In the genomic region with DNA sequence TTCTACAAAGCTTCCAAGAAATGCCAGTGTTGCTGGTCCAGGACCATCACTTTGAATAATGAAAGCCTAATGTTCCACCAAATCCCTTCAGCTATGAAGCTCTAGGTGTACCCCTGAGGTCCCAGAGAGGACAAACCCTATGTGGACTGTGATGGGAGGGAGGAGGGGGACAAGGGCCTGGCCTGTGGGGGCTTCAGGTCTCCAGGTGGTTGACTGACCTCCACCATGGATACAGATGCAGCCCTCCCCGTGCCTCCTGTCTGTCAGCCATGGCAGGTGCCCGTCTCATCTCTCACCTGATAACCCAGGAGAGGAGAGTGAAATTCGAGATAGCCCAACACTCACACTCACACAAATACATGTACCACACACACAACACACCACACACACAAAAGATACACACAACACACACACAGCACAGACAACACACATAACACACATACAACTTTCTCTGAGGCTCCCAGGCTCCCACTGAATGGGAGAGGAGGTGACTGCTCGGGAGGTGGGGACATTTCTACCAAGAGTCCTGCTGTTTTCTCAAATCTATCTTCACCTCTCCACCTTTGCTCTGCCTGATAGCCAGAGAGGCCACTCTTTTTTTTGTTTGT, we compare ENCODE assay signal across 21 cellular contexts. TPM values are rescaled to one million over a fixed set of nuclear protein-coding genes. Genes with fewer than 3 reads are reported as not detected.
DNase-seq lines count a peak whose midpoint lies in the region; ATAC-seq and TF ChIP-seq lines count a peak whose summit lies in the region.
"Had no signal": no experiment of that assay in that cellular context is flagged by ENCODE, and none has a peak within 500 bp of the region (broad histone marks: within the 10 kb centered on the region; RNA-seq: fewer than 3 reads in every experiment).

No MANE protein-coding gene starts in this region.

- no peaks in the 10 kb centered on the region for H3K36me3 ChIP-seq in transverse colon

- POLR2A ChIA-PET in HEK293T (lab: Yijun Ruan, JAX): no interaction called here

- no peak for TF ChIP-seq EP300 in transverse colon (IDR thresholded peaks at IDR 0.05; ENCODE audit: low read depth)

- DNase-seq in activated CD8-positive, alpha-beta memory T cell treated with anti-CD3 and anti-CD28 coated beads, Interleukin-2, amount 50 U/mL, for 48 hours: peak; percentile 17
- no peak for DNase-seq in activated CD8-positive, alpha-beta memory T cell treated with anti-CD3 and anti-CD28 coated beads, Interleukin-2, amount 50 U/mL, for 4 hours
- DNase-seq in coronary artery (ENCODE audit: low spot score) (peak; percentile 69), mesenteric fat pad (ENCODE audit: low spot score) (peak; percentile 26), transverse colon (peak; percentile 3), NCI-H187 treated with DMSO at 0.1 percent for 48 hours (lab: John Stamatoyannopoulos, UW) (no peak), HEK293T (ENCODE audit: extremely low spot score) (no peak)
- DNase-seq: H9, KBM-7, MM.1S, NCI-H1048, NCI-H1417 treated with DMSO at 0.1 percent for 48 hours, NCI-H187, NCI-H2227 treated with DMSO at 0.1 percent for 48 hours, NCI-H510A, NCI-H748 treated with DMSO at 0.1 percent for 48 hours, PC-9, SHP77 treated with DMSO at 0.1 percent for 48 hours had no signal

- H3K27me3 ChIP-seq in transverse colon: no peaks in the 10 kb centered on the region

- no peak for TF ChIP-seq CTCF in coronary artery (IDR thresholded peaks at IDR 0.05)
- no peak for TF ChIP-seq CTCF in transverse colon (IDR thresholded peaks at IDR 0.05)

- intact Hi-C loops in transverse colon (cut with DNase I; ENCODE audit: low total_unique reads): no loop called here

- in situ Hi-C loops in transverse colon (cut with MboI; ENCODE audit: low pct_ligation_motif_present in 1 of 4, low pct_unique_long_range_greater_than_20kb in 1 of 4, low sequenced_read_pairs in 3 of 4): loop anchor here in 2 of 4 donors (10.0 to 25.0 kb wide), 2 partner anchors 203 to 211 kb away; no protein-coding TSS in a partner anchor

- H3K4me3 ChIP-seq in coronary artery (no peak overlapping the region), transverse colon (no peak overlapping the region)
- H3K4me3 ChIP-seq: A549, PC-9 had no signal

- WGBS in transverse colon (ENCODE audit: low coverage in 1 of 2), 2 donors: 82 to 100% methylated on average over 1 to 4 of the region's 4 CpGs

- no peak overlapping the region for H3K27ac ChIP-seq in coronary artery
- H3K27ac ChIP-seq in transverse colon: no peak overlapping the region
- H3K27ac ChIP-seq: PC-9, RWPE1 had no signal

- CTCF ChIA-PET in HEK293T (lab: Yijun Ruan, JAX): no interaction called here

- peaks cover 0 to 23% (median 21%) of the 10 kb centered on the region in 4 donors for H3K4me1 ChIP-seq in transverse colon

- no peaks in the 10 kb centered on the region for H3K9me3 ChIP-seq in transverse colon
- H3K9me3 ChIP-seq: A549 had no signal

- ATAC-seq in GM19328 (IDR thresholded peaks at IDR 0.05; ENCODE audit: unreplicated experiment): no peak
- ATAC-seq: A549 had no signal

- no peak for TF ChIP-seq POLR2A in transverse colon (IDR thresholded peaks at IDR 0.05)

TF ChIP-seq in HEK293T, 16 proteins besides CTCF, POLR2A, EP300 and RAD21:
- TF ChIP-seq NFRKB (IDR thresholded peaks at IDR 0.05): no peak
- TF ChIP-seq FOXM1 (IDR thresholded peaks at IDR 0.05; ENCODE audit: borderline replicate concordance): no peak
- TF ChIP-seq TARDBP (IDR thresholded peaks at IDR 0.05): no peak
- TF ChIP-seq SUZ12 (IDR thresholded peaks at IDR 0.05): no peak
- TF ChIP-seq, protein P1, sequence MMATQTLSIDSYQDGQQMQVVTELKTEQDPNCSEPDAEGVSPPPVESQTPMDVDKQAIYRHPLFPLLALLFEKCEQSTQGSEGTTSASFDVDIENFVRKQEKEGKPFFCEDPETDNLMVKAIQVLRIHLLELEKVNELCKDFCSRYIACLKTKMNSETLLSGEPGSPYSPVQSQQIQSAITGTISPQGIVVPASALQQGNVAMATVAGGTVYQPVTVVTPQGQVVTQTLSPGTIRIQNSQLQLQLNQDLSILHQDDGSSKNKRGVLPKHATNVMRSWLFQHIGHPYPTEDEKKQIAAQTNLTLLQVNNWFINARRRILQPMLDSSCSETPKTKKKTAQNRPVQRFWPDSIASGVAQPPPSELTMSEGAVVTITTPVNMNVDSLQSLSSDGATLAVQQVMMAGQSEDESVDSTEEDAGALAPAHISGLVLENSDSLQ (IDR thresholded peaks at IDR 0.05): no peak
- TF ChIP-seq HDGF (IDR thresholded peaks at IDR 0.05; ENCODE audit: borderline replicate concordance): no peak
- TF ChIP-seq ARNT (IDR thresholded peaks at IDR 0.05): no peak
- no peak for TF ChIP-seq SP1 (IDR thresholded peaks at IDR 0.05)
- TF ChIP-seq BHLHE40 (IDR thresholded peaks at IDR 0.05; ENCODE audit: borderline replicate concordance): no peak
- no peak for TF ChIP-seq LEF1 (IDR thresholded peaks at IDR 0.05; ENCODE audit: borderline replicate concordance)

RNA-seq across cellular contexts. Expression of a gene that starts 12.8 kb away (rescaled TPM):
- total RNA-seq in mesenteric fat pad (677 TPM), transverse colon (100 to 1,000 TPM; 360 to 732 (median 532) TPM)

Comparison
In these comparisons a context has a peak if more than half of its experiments do, and no peak if none do; other contexts are left out.
1. DNase-seq: peak in activated CD8-positive, alpha-beta memory T cell treated with anti-CD3 and anti-CD28 coated beads, Interleukin-2, amount 50 U/mL, for 48 hours (single experiment), coronary artery (single experiment), mesenteric fat pad (single experiment) and transverse colon (single experiment); none in activated CD8-positive, alpha-beta memory T cell treated with anti-CD3 and anti-CD28 coated beads, Interleukin-2, amount 50 U/mL, for 4 hours (single experiment), NCI-H187 treated with DMSO at 0.1 percent for 48 hours (single experiment) and HEK293T (single experiment).